8 cellular contexts compared by ENCODE assay signal in the genomic region with DNA sequence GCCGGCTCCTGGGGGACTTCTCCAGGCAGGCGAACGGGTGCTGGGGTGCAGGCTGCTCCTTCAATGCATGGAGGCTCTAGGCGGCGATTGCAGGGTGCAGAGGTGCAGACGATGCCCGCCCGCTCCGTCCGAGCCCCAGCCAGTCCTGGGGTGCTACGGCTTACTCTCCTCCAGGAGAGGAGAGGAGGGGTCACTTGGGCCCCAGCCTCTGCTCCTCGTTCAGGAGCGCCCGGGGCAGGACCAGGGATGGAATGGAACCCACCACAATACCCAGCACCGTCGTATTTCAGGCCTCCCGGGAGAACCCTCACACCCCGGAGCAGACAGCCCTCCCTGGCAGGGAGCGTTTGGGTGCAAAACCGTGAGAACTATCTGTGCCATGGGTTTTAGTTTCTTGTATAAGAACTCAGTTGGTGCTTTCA. TPM values are rescaled to one million over a fixed set of nuclear protein-coding genes. Genes with fewer than 3 reads are reported as not detected.
DNase-seq lines count a peak whose midpoint lies in the region; ATAC-seq and TF ChIP-seq lines count a peak whose summit lies in the region.

No MANE protein-coding gene starts in this region.

- H3K4me3 Mint-ChIP-seq in T-helper 2 cell treated with Interferon-gamma antibody and Interleukin-4, amounts not matched to agents 5 μg/mL and 100 μg/mL, for 36 hours: peak overlapping the region; percentile 85

- H3K9me2 ChIP-seq in DOHH2 (replicated peaks; ENCODE audit: control insufficient read depth, low read length): no peaks in the 10 kb centered on the region

- no peaks in the 10 kb centered on the region for H3K9me3 ChIP-seq in DOHH2 (ENCODE audit: control insufficient read depth, insufficient read depth, low read length)
- H3K9me3 ChIP-seq in ovary: no peaks in the 10 kb centered on the region

- H3F3A ChIP-seq in DOHH2 (ENCODE audit: control insufficient read depth, insufficient read depth): peaks cover 26% of the 10 kb centered on the region

- H3K36me3 ChIP-seq in DOHH2 (ENCODE audit: control insufficient read depth, low read length) (peaks cover 58% of the 10 kb centered on the region), ovary (no peaks in the 10 kb centered on the region)

- WGBS in ovary, 3 donors: 0% methylated on average over 15 to 20 of the region's 20 CpGs

- ATAC-seq in HG02588 (IDR thresholded peaks at IDR 0.05; ENCODE audit: unreplicated experiment) (peak; percentile 15), GM19455 (IDR thresholded peaks at IDR 0.05; ENCODE audit: unreplicated experiment) (no peak)

- no peak for TF ChIP-seq POLR2A in ovary (IDR thresholded peaks at IDR 0.05)

- H3K27me3 Mint-ChIP-seq in T-helper 2 cell treated with Interferon-gamma antibody and Interleukin-4, amounts not matched to agents 5 μg/mL and 100 μg/mL, for 36 hours (ENCODE audit: low read depth): no peaks in the 10 kb centered on the region

- H3K27ac ChIP-seq in DOHH2 (ENCODE audit: low read depth, low read length): no peak overlapping the region
- H3K27ac ChIP-seq in ovary: no peak overlapping the region

- peak overlapping the region; percentile 63 for H3K27ac Mint-ChIP-seq in T-helper 2 cell treated with Interferon-gamma antibody and Interleukin-4, amounts not matched to agents 5 μg/mL and 100 μg/mL, for 36 hours

- TF ChIP-seq CTCF in DOHH2 (IDR thresholded peaks at IDR 0.05; ENCODE audit: low read depth, low read length, poor library complexity, severe bottlenecking) (no peak), fibroblast of pulmonary artery (IDR thresholded peaks at IDR 0.05; ENCODE audit: low read length, missing control alignments) (no peak), ovary (IDR thresholded peaks at IDR 0.05) (no peak)

- H3K36me3 Mint-ChIP-seq in T-helper 2 cell treated with Interferon-gamma antibody and Interleukin-4, amounts not matched to agents 5 μg/mL and 100 μg/mL, for 36 hours (ENCODE audit: low read depth): peaks cover 18% of the 10 kb centered on the region

- no peaks in the 10 kb centered on the region for H3K27me3 ChIP-seq in DOHH2 (ENCODE audit: control insufficient read depth, low read length)
- no peaks in the 10 kb centered on the region for H3K27me3 ChIP-seq in ovary

- no peak for TF ChIP-seq EP300 in ovary (IDR thresholded peaks at IDR 0.05)

- H3K9me3 Mint-ChIP-seq in T-helper 2 cell treated with Interferon-gamma antibody and Interleukin-4, amounts not matched to agents 5 μg/mL and 100 μg/mL, for 36 hours: no peaks in the 10 kb centered on the region

- H4K20me1 ChIP-seq in DOHH2 (ENCODE audit: control insufficient read depth, insufficient read depth, low read depth, low read length): peaks cover 23% of the 10 kb centered on the region

- peaks cover 62% of the 10 kb centered on the region for H3K79me2 ChIP-seq in DOHH2 (ENCODE audit: control insufficient read depth, low read length)

- intact Hi-C loops in ovary (cut with DNase I): loop anchor here in 3 of 4 donors (10.0 kb wide), 3 partner anchors 129 to 149 kb away; a partner anchor contains a TSS

- no peak for DNase-seq in T-helper 2 cell treated with Interferon-gamma antibody and Interleukin-4, amounts not matched to agents 5 μg/mL and 100 μg/mL, for 36 hours (ENCODE audit: low spot score)
- peak; percentile 22 for DNase-seq in fibroblast of pulmonary artery (ENCODE audit: low read depth)
- DNase-seq in ovary: no peak
- no peak for DNase-seq in SHP77 treated with DMSO at 0.1 percent for 48 hours (lab: John Stamatoyannopoulos, UW)
- DNase-seq in GM19240 (ENCODE audit: insufficient read length, low spot score): no peak

- H3K4me3 ChIP-seq in DOHH2 (ENCODE audit: low read length): peak overlapping the region; percentile 83
- peak overlapping the region; percentile 92 for H3K4me3 ChIP-seq in fibroblast of pulmonary artery (replicated peaks; ENCODE audit: low read depth, low read length)
- H3K4me3 ChIP-seq in ovary: peak overlapping the region; percentile 94

- peak overlapping the region; percentile 64 for H3K4me2 ChIP-seq in DOHH2 (ENCODE audit: low read length)

- H3K4me1 Mint-ChIP-seq in T-helper 2 cell treated with Interferon-gamma antibody and Interleukin-4, amounts not matched to agents 5 μg/mL and 100 μg/mL, for 36 hours (ENCODE audit: low read depth): peaks cover 15% of the 10 kb centered on the region

- H3K4me1 ChIP-seq in DOHH2 (ENCODE audit: control insufficient read depth, low read length) (peaks cover 34% of the 10 kb centered on the region), ovary (ENCODE audit: insufficient read depth) (peaks cover 4% of the 10 kb centered on the region)

RNA-seq across cellular contexts. Expression of a gene that starts 46.6 kb away (rescaled TPM):
- total RNA-seq in ovary: 10 to 100 TPM; 16.0 to 31.6 (median 25.1) TPM
- polyA plus RNA-seq in ovary: 10 to 100 TPM in 1 of 2 donors, 1 to 10 TPM in 1; 2.5 to 15.3 TPM
